ENCODE assay signal across 22 cellular contexts in the genomic region with DNA sequence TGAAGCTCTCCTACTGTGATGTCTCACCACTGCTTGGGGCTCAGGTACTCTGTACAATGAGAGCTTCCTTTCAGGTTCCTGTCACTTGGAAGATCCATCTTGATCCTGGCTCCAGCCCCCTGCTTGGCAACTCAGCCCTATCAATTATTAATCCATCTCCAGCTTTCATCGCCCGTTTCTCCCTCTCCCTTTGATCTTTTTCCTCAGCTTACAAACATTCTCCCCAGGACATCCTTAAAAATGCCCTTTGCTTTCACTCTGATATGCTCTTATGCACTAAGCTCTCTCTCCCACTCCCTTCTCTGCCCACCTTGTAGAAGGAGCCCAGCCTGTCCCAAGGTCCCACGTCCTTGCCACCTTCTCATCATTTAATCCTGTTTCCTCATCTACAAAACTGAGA.
DNase-seq lines count a peak whose midpoint lies in the region; ATAC-seq, FAIRE-seq and TF ChIP-seq lines count a peak whose summit lies in the region.
"Had no signal": no experiment of that assay in that cellular context is flagged by ENCODE, and none has a peak within 500 bp of the region (broad histone marks: within the 10 kb centered on the region; RNA-seq: fewer than 3 reads in every experiment).

No MANE protein-coding gene starts in this region.

- H3K36me3 ChIP-seq in tibial artery = no peaks in the 10 kb centered on the region
- H3K36me3 ChIP-seq: HAP-1 had no signal

- H3K4me3 ChIP-seq in A549 (no peak overlapping the region), tibial artery (no peak overlapping the region)
- H3K4me3 ChIP-seq: GM23248, HAP-1 had no signal

- no peak for TF ChIP-seq EP300 in A549 (IDR thresholded peaks at IDR 0.05)

- H3K27me3 Mint-ChIP-seq in dendritic cell treated with granulocyte-macrophage colony-stimulating factor and Interleukin-4, amounts not matched to agents 40 ng/mL and 50 ng/mL, for 4 days = peaks cover 4% of the 10 kb centered on the region
- H3K27me3 Mint-ChIP-seq: CD4-positive, CD25-positive, alpha-beta regulatory T cell; CD8-positive, alpha-beta memory T cell had no signal

- H3K27me3 ChIP-seq in tibial artery = no peaks in the 10 kb centered on the region
- H3K27me3 ChIP-seq: BE2C had no signal

- no peak for TF ChIP-seq POLR2A in A549 (IDR thresholded peaks at IDR 0.05; ENCODE audit: low read length)

- DNase-seq in A549 (ENCODE audit: low read depth in 1 of 2, low spot score in 1 of 2) (peak in 1 of 2 experiments; percentile 15), left lobe of liver (ENCODE audit: low spot score) (no peak), retina (peak; percentile 44), tibial artery (no peak), NCI-H526 (lab: John Stamatoyannopoulos, UW) (no peak), ACHN (no peak)
- DNase-seq: BE2C; C1 segment of cervical spinal cord; CD4-positive, CD25-positive, alpha-beta regulatory T cell; CD8-positive, alpha-beta memory T cell; COR-L47; DMS 273 treated with DMSO at 0.1 percent for 48 hours; DMS53; DND-41; EL; GM23248 had no signal

- H3K9me3 ChIP-seq in A549 = peaks cover 7% of the 10 kb centered on the region; the same call in 2 of the 3 replicates
- no peaks in the 10 kb centered on the region for H3K9me3 ChIP-seq in tibial artery
- H3K9me3 ChIP-seq: BE2C, HAP-1 had no signal

- in situ Hi-C loops in ACHN (cut with HindIII; ENCODE audit: low pct_ligation_motif_present, low pct_unique_long_range_greater_than_20kb, low sequenced_read_pairs) = no loop called here

- intact Hi-C loops in dendritic cell treated with granulocyte-macrophage colony-stimulating factor and Interleukin-4, amounts not matched to agents 40 ng/mL and 50 ng/mL, for 4 days (cut with micrococcal nuclease) = no loop called here
- intact Hi-C loops in tibial artery (cut with DNase I; ENCODE audit: low total_unique reads) = no loop called here

- WGBS in A549 (ENCODE audit: missing lambda C conversion rate) = 29% methylated on average over 3 of the region's 3 CpGs

- H3K4me1 Mint-ChIP-seq in dendritic cell treated with granulocyte-macrophage colony-stimulating factor and Interleukin-4, amounts not matched to agents 40 ng/mL and 50 ng/mL, for 4 days (ENCODE audit: low read depth) = peaks cover 49% of the 10 kb centered on the region
- H3K4me1 Mint-ChIP-seq: CD4-positive, CD25-positive, alpha-beta regulatory T cell; CD8-positive, alpha-beta memory T cell had no signal

- H3K4me3 Mint-ChIP-seq in dendritic cell treated with granulocyte-macrophage colony-stimulating factor and Interleukin-4, amounts not matched to agents 40 ng/mL and 50 ng/mL, for 4 days = no peak overlapping the region
- H3K4me3 Mint-ChIP-seq: CD4-positive, CD25-positive, alpha-beta regulatory T cell; CD8-positive, alpha-beta memory T cell had no signal

- H3K27ac ChIP-seq in A549 (peak overlapping the region; percentile 62 to 80), tibial artery (no peak overlapping the region)
- H3K27ac ChIP-seq: 22Rv1, GM23248 had no signal

- peak overlapping the region; percentile 52 for H3K4me2 ChIP-seq in A549

- POLR2A ChIA-PET in A549 (lab: Yijun Ruan, JAX) = interaction anchor here (1.2 kb wide), 1 partner anchor 9 kb away, joined by 3 read pairs; no protein-coding TSS in a partner anchor

- no peaks in the 10 kb centered on the region for H3K9me3 Mint-ChIP-seq in dendritic cell treated with granulocyte-macrophage colony-stimulating factor and Interleukin-4, amounts not matched to agents 40 ng/mL and 50 ng/mL, for 4 days
- H3K9me3 Mint-ChIP-seq: CD4-positive, CD25-positive, alpha-beta regulatory T cell; CD8-positive, alpha-beta memory T cell had no signal

- no peak for TF ChIP-seq CTCF in A549 (IDR thresholded peaks at IDR 0.05)
- no peak for TF ChIP-seq CTCF in tibial artery (IDR thresholded peaks at IDR 0.05)

- TF ChIP-seq RAD21 in A549 (conservative IDR thresholded peaks at IDR 0.05 in 1 of 2, IDR thresholded peaks at IDR 0.05 in 1 of 2) = no peak

- ATAC-seq in A549 (no peak), left lobe of liver (peak; percentile 5)

- H3K36me3 Mint-ChIP-seq in dendritic cell treated with granulocyte-macrophage colony-stimulating factor and Interleukin-4, amounts not matched to agents 40 ng/mL and 50 ng/mL, for 4 days (ENCODE audit: low read depth) = peaks cover 5% of the 10 kb centered on the region
- H3K36me3 Mint-ChIP-seq: CD4-positive, CD25-positive, alpha-beta regulatory T cell; CD8-positive, alpha-beta memory T cell had no signal

- no peak for FAIRE-seq in A549 (lab: Jason Lieb, UNC)
- FAIRE-seq: G401.6, GM12891, GM19239 had no signal

- CTCF ChIA-PET in A549 (lab: Yijun Ruan, JAX) = interaction anchor here (1.4 kb wide), 1 partner anchor 9 kb away, joined by 3 read pairs; no protein-coding TSS in a partner anchor

- H3K4me1 ChIP-seq in A549 (peaks cover 48% of the 10 kb centered on the region), tibial artery (peaks cover 6 to 40% (median 29%) of the 10 kb centered on the region in 4 donors)
- H3K4me1 ChIP-seq: HAP-1 had no signal

- peak overlapping the region; percentile 31 for H3K27ac Mint-ChIP-seq in dendritic cell treated with granulocyte-macrophage colony-stimulating factor and Interleukin-4, amounts not matched to agents 40 ng/mL and 50 ng/mL, for 4 days

TF ChIP-seq in A549, 52 proteins besides CTCF, POLR2A, EP300 and RAD21:
- TF ChIP-seq TP53 (CRISPR knock-in tag; IDR thresholded peaks at IDR 0.05) (no peak), HOXA7 (CRISPR knock-in tag; IDR thresholded peaks at IDR 0.05) (no peak), NFE2L2 (conservative IDR thresholded peaks at IDR 0.05; ENCODE audit: low read length) (no peak), RFX5 (IDR thresholded peaks at IDR 0.05) (no peak), CEBPB (IDR thresholded peaks at IDR 0.05) (no peak), FOSL2 (IDR thresholded peaks at IDR 0.05) (no peak), FOSL2 (CRISPR knock-in tag; IDR thresholded peaks at IDR 0.05) (no peak)
- TF ChIP-seq, protein P1, sequence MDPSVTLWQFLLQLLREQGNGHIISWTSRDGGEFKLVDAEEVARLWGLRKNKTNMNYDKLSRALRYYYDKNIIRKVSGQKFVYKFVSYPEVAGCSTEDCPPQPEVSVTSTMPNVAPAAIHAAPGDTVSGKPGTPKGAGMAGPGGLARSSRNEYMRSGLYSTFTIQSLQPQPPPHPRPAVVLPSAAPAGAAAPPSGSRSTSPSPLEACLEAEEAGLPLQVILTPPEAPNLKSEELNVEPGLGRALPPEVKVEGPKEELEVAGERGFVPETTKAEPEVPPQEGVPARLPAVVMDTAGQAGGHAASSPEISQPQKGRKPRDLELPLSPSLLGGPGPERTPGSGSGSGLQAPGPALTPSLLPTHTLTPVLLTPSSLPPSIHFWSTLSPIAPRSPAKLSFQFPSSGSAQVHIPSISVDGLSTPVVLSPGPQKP (IDR thresholded peaks at IDR 0.05; ENCODE audit: low read depth, low read length) = no peak
- TF ChIP-seq, protein P2, sequence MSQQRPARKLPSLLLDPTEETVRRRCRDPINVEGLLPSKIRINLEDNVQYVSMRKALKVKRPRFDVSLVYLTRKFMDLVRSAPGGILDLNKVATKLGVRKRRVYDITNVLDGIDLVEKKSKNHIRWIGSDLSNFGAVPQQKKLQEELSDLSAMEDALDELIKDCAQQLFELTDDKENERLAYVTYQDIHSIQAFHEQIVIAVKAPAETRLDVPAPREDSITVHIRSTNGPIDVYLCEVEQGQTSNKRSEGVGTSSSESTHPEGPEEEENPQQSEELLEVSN (IDR thresholded peaks at IDR 0.05; ENCODE audit: borderline replicate concordance, low read depth) = no peak
TF ChIP-seq in A549: peak in this region for 0.

Comparison
In these comparisons a context has a peak if more than half of its experiments do, and no peak if none do; other contexts are left out.
1. H3K27ac ChIP-seq: peak in A549 (2 of 2); none in tibial artery (0 of 2).